ENCODE assay signal across 26 cellular contexts in genomic region chr11:73406131-73406530, GRCh38. TPM values are rescaled to one million over a fixed set of nuclear protein-coding genes. Genes with fewer than 3 reads are reported as not detected.
DNase-seq lines count a peak whose midpoint lies in the region; ATAC-seq and TF ChIP-seq lines count a peak whose summit lies in the region.
"Had no signal": no experiment of that assay in that cellular context is flagged by ENCODE, and none has a peak within 500 bp of the region (broad histone marks: within the 10 kb centered on the region; RNA-seq: fewer than 3 reads in every experiment).

No MANE protein-coding gene starts in this region.

- no peaks in the 10 kb centered on the region for H4K20me1 ChIP-seq in mammary epithelial cell (ENCODE audit: insufficient read depth, low read length)

- H3K79me2 ChIP-seq in mammary epithelial cell (ENCODE audit: insufficient read depth, low read length) = no peaks in the 10 kb centered on the region

- H3K4me3 Mint-ChIP-seq in stimulated activated naive CD8-positive, alpha-beta T cell treated with anti-CD3 and anti-CD28 coated beads, Interleukin-15, amount 100 ng/mL, for 72 hours = no peak overlapping the region
- H3K4me3 Mint-ChIP-seq in endodermal cell = no peak overlapping the region
- H3K4me3 Mint-ChIP-seq: CD4-positive, alpha-beta memory T cell had no signal

- dilution Hi-C loops in mammary epithelial cell (cut with HindIII; ENCODE audit: low sequenced_read_pairs) = no loop called here

- no peaks in the 10 kb centered on the region for H3K4me1 Mint-ChIP-seq in stimulated activated naive CD8-positive, alpha-beta T cell treated with anti-CD3 and anti-CD28 coated beads, Interleukin-15, amount 100 ng/mL, for 72 hours
- H3K4me1 Mint-ChIP-seq in endodermal cell = peaks cover 1% of the 10 kb centered on the region
- H3K4me1 Mint-ChIP-seq: CD4-positive, alpha-beta memory T cell had no signal

- H3K9me3 ChIP-seq in endodermal cell (ENCODE audit: control insufficient read depth, low read length) (no peaks in the 10 kb centered on the region), neutrophil (no peaks in the 10 kb centered on the region), mammary epithelial cell (replicated peaks; ENCODE audit: insufficient read depth, low read length) (no peaks in the 10 kb centered on the region)
- H3K9me3 ChIP-seq: MG63, SJCRH30 had no signal

- no TSS peak for BruUV-seq in mammary epithelial cell (replicated peaks; lab: Mats Ljungman, UMichigan)

- CTCF ChIA-PET in mammary epithelial cell (lab: Charles Lee; ENCODE audit: low non-redundant PET) = no interaction called here

- H3K27me3 ChIP-seq in endodermal cell (ENCODE audit: control insufficient read depth, insufficient read depth, low read length, poor library complexity, severe bottlenecking) = no peaks in the 10 kb centered on the region
- no peaks in the 10 kb centered on the region for H3K27me3 ChIP-seq in neutrophil
- no peaks in the 10 kb centered on the region for H3K27me3 ChIP-seq in mammary epithelial cell (ENCODE audit: insufficient read depth, low read length)
- H3K27me3 ChIP-seq: MG63, SJCRH30 had no signal

- no peak for DNase-seq in stimulated activated naive CD8-positive, alpha-beta T cell treated with anti-CD3 and anti-CD28 coated beads, Interleukin-15, amount 100 ng/mL, for 72 hours
- no peak for DNase-seq in stimulated activated naive CD8-positive, alpha-beta T cell treated with anti-CD3 and anti-CD28 coated beads, Interleukin-15, Interleukin-2, amounts not matched to agents 100 U/mL and 50 U/mL, for 24 hours
- DNase-seq in endodermal cell = no peak
- DNase-seq in H4 (ENCODE audit: low spot score) = no peak
- no peak for DNase-seq in mammary epithelial cell
- DNase-seq: AML-193; C1 segment of cervical spinal cord; CD4-positive, alpha-beta memory T cell; DMS 273 treated with DMSO at 0.1 percent for 48 hours; DMS79; EL; GDM1; GOT3; HCEC 1CT; KG1; MG63; NCI-H2029; NCI-H446; NCI-H524 treated with DMSO at 0.1 percent for 48 hours; NCI-H774; SJCRH30 had no signal

- intact Hi-C loops in mammary epithelial cell (cut with micrococcal nuclease) = no loop called here

- ATAC-seq in stimulated activated naive CD8-positive, alpha-beta T cell treated with anti-CD3 and anti-CD28 coated beads, Interleukin-15, amount 100 ng/mL, for 72 hours = no peak
- ATAC-seq in stimulated activated naive CD8-positive, alpha-beta T cell treated with anti-CD3 and anti-CD28 coated beads, Interleukin-15, Interleukin-2, amounts not matched to agents 100 U/mL and 50 U/mL, for 24 hours = no peak
- ATAC-seq in GM21390 (IDR thresholded peaks at IDR 0.05; ENCODE audit: unreplicated experiment) (no peak), HG03354 (IDR thresholded peaks at IDR 0.05; ENCODE audit: poor library complexity, severe bottlenecking, unreplicated experiment) (no peak)
- ATAC-seq: GM12878, Right ventricle myocardium inferior had no signal

- H3K27me3 Mint-ChIP-seq in stimulated activated naive CD8-positive, alpha-beta T cell treated with anti-CD3 and anti-CD28 coated beads, Interleukin-15, amount 100 ng/mL, for 72 hours = no peaks in the 10 kb centered on the region
- no peaks in the 10 kb centered on the region for H3K27me3 Mint-ChIP-seq in endodermal cell (ENCODE audit: insufficient read depth)
- H3K27me3 Mint-ChIP-seq: CD4-positive, alpha-beta memory T cell had no signal

- in situ Hi-C loops in mammary epithelial cell (cut with MboI; ENCODE audit: low sequenced_read_pairs in 2 of 2) = no loop called here

- H2AFZ ChIP-seq in mammary epithelial cell (ENCODE audit: low read depth, low read length) = no peak overlapping the region

- no peak overlapping the region for H3K9ac ChIP-seq in endodermal cell (ENCODE audit: extremely low read depth, low read length, poor library complexity, severe bottlenecking)
- no peak overlapping the region for H3K9ac ChIP-seq in mammary epithelial cell (ENCODE audit: insufficient read depth, low read length)

- peak overlapping the region; percentile 20 to 82 for H3K27ac Mint-ChIP-seq in stimulated activated naive CD8-positive, alpha-beta T cell treated with anti-CD3 and anti-CD28 coated beads, Interleukin-15, amount 100 ng/mL, for 72 hours
- H3K27ac Mint-ChIP-seq in endodermal cell = peak overlapping the region; percentile 3

- H3K27ac ChIP-seq in endodermal cell (ENCODE audit: low read depth, low read length) = no peak overlapping the region
- H3K27ac ChIP-seq in neutrophil = peak overlapping the region; percentile 77
- H3K27ac ChIP-seq in mammary epithelial cell (ENCODE audit: insufficient read depth, low read depth, low read length) = no peak overlapping the region
- H3K27ac ChIP-seq: SJCRH30 had no signal

- H3K4me2 ChIP-seq in mammary epithelial cell (ENCODE audit: insufficient read depth, low read depth, low read length) = no peak overlapping the region

- no peaks in the 10 kb centered on the region for H3K9me3 Mint-ChIP-seq in stimulated activated naive CD8-positive, alpha-beta T cell treated with anti-CD3 and anti-CD28 coated beads, Interleukin-15, amount 100 ng/mL, for 72 hours
- H3K9me3 Mint-ChIP-seq in endodermal cell = no peaks in the 10 kb centered on the region
- H3K9me3 Mint-ChIP-seq: CD4-positive, alpha-beta memory T cell had no signal

- H3K36me3 ChIP-seq in endodermal cell (ENCODE audit: control insufficient read depth, insufficient read depth, low read length) (peaks cover 22% of the 10 kb centered on the region), neutrophil (peaks cover 91% of the 10 kb centered on the region), mammary epithelial cell (ENCODE audit: insufficient read depth, low read length) (peaks cover 4% of the 10 kb centered on the region)
- H3K36me3 ChIP-seq: SJCRH30 had no signal

- H3K4me1 ChIP-seq in endodermal cell (ENCODE audit: control insufficient read depth, insufficient read depth, low read length) (peaks cover 10% of the 10 kb centered on the region), neutrophil (ENCODE audit: control insufficient read depth in 1 of 2, insufficient read depth in 1 of 2, low read depth in 1 of 2, low read length in 1 of 2) (peaks cover 58 to 61% of the 10 kb centered on the region in 2 experiments), mammary epithelial cell (ENCODE audit: insufficient read depth, low read length) (no peaks in the 10 kb centered on the region)
- H3K4me1 ChIP-seq: SJCRH30 had no signal

- no peak for TF ChIP-seq CTCF in endodermal cell (conservative IDR thresholded peaks at IDR 0.05)
- no peak for TF ChIP-seq CTCF in neutrophil (IDR thresholded peaks at IDR 0.05)
- TF ChIP-seq CTCF in mammary epithelial cell (conservative IDR thresholded peaks at IDR 0.05 in 1 of 2, IDR thresholded peaks at IDR 0.05 in 1 of 2; ENCODE audit: extremely low read depth in 1 of 2, insufficient read depth in 1 of 2, low read depth in 1 of 2, low read length in 2 of 2) = no peak

- H3K36me3 Mint-ChIP-seq in endodermal cell (ENCODE audit: low read depth) = peaks cover 26% of the 10 kb centered on the region

- no peak overlapping the region for H3K4me3 ChIP-seq in endodermal cell (ENCODE audit: low read length)
- H3K4me3 ChIP-seq in neutrophil (ENCODE audit: low read depth in 1 of 2, low read length in 1 of 2) = peak overlapping the region in 1 of 2 experiments; percentile 29
- H3K4me3 ChIP-seq in mammary epithelial cell (replicated peaks in 1 of 3; ENCODE audit: insufficient read depth in 1 of 3, low read depth in 2 of 3, low read length in 3 of 3) = no peak overlapping the region
- H3K4me3 ChIP-seq: GM12878, MG63, SJCRH30 had no signal

- WGBS in endodermal cell (ENCODE audit: insufficient coverage in 1 of 2, insufficient read length in 1 of 2), 2 experiments = 78% methylated on average over 1 of the region's 1 CpG; no CpG with 5 or more reads in 1 of the 2 experiments
- 75% methylated on average over 1 of the region's 1 CpG for WGBS in mammary epithelial cell (ENCODE audit: low coverage, missing lambda C conversion rate)

RNA-seq across cellular contexts. Expression of gene RELT, which starts 29.9 kb away (rescaled TPM):
- total RNA-seq in endodermal cell (1 to 10 TPM; 6.9 to 8.9 TPM), mammary epithelial cell (10 to 100 TPM in 1 of 2 donors, 1 to 10 TPM in 1; 4.5 to 10.2 TPM)
- 7.8 TPM for polyA plus RNA-seq in endodermal cell (2013, experiment 1 of 2)
- 8.4 TPM for polyA plus RNA-seq in endodermal cell (2013, experiment 2 of 2)
- 2.1 and 2.2 TPM in 2 replicates for total RNA-seq in H4 (2014; rRNA removed; shearing (Covaris generic))
- 5.1 TPM for polyA plus RNA-seq in mammary epithelial cell
- 8.6 TPM for polyA minus RNA-seq in mammary epithelial cell
